In the genomic region with DNA sequence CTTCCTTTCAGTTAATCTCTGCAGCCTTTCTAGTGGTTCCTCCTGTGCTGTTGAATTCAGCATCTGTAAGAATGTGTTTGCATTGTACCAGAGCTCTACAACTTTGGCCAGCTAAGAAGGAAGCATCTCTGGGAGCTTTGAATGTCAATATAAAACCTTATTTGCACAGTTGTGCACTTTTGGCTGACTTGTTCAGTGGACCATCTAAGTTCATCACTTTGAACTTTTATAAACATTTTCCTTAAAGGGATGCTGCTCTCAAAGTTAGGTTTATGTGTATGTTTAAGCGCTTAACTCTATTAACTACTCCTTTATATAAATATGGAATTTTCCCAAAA, we compare ENCODE assay signal across 15 cellular contexts.
"Had no signal": no experiment of that assay in that cellular context is flagged by ENCODE, and none has a peak within 500 bp of the region (broad histone marks: within the 10 kb centered on the region; RNA-seq: fewer than 3 reads in every experiment).

No MANE protein-coding gene starts in this region.

- H3K4me1 ChIP-seq: parathyroid adenoma had no signal

- H3K27ac Mint-ChIP-seq: activated naive CD8-positive, alpha-beta T cell treated with anti-CD3 and anti-CD28 coated beads, Interleukin-2, amount 10 ng/mL, durations not matched to agents 7 days and 5 days; endodermal cell had no signal

- H3K9me3 ChIP-seq: esophagus squamous epithelium, stomach had no signal

- H3K27ac ChIP-seq: parathyroid adenoma, WERI-Rb-1 had no signal

- H3K27me3 ChIP-seq: esophagus squamous epithelium, stomach had no signal

- H3K4me3 ChIP-seq: esophagus squamous epithelium, stomach had no signal

- H3K27me3 Mint-ChIP-seq: activated naive CD8-positive, alpha-beta T cell treated with anti-CD3 and anti-CD28 coated beads, Interleukin-2, amount 10 ng/mL, durations not matched to agents 7 days and 5 days had no signal

- H3K9ac ChIP-seq: parathyroid adenoma had no signal

- H3K4me3 Mint-ChIP-seq: activated naive CD8-positive, alpha-beta T cell treated with anti-CD3 and anti-CD28 coated beads, Interleukin-2, amount 10 ng/mL, durations not matched to agents 7 days and 5 days; endodermal cell had no signal

- H3K9me3 Mint-ChIP-seq: activated naive CD8-positive, alpha-beta T cell treated with anti-CD3 and anti-CD28 coated beads, Interleukin-2, amount 10 ng/mL, durations not matched to agents 7 days and 5 days; endodermal cell had no signal

- DNase-seq: activated CD4-positive, alpha-beta T cell treated with anti-CD3 and anti-CD28 coated beads for 4 hours; activated naive CD8-positive, alpha-beta T cell treated with anti-CD3 and anti-CD28 coated beads, Interleukin-2, amount 10 ng/mL, durations not matched to agents 7 days and 5 days; anterior cingulate cortex; endodermal cell; esophagus squamous epithelium; foreskin fibroblast; head of caudate nucleus; mesenchymal stem cell; stimulated activated CD4-positive, alpha-beta T cell treated with anti-CD3 and anti-CD28 coated beads, Interleukin-15, amount 100 ng/mL, for 24 hours; stimulated activated CD4-positive, alpha-beta T cell treated with anti-CD3 and anti-CD28 coated beads, Interleukin-4, amount 100 ng/mL, for 24 hours; stomach; SW 1271; T1000; WERI-Rb-1 had no signal
